ENCODE assay signal across 29 cellular contexts in the genomic region with DNA sequence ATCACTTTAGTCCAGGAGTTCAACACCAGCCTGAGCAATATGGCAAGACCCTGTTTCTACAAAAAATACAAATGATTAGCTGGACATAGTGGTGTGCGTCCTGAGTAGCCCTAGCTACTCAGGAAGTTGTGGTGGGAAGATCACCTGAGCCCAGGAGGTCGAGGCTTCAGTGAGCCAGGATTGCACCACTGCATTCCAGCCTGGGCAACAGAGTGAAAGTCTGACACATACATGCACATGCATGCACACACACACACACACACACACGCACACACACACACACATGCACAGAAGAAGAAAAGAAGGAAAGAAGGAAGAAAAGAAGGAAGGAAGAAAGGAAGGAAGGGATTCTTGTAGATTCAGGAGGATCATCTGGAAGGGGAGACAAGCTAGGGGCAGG.
DNase-seq lines count a peak whose midpoint lies in the region; ATAC-seq and TF ChIP-seq lines count a peak whose summit lies in the region.
"Had no signal": no experiment of that assay in that cellular context is flagged by ENCODE, and none has a peak within 500 bp of the region (broad histone marks: within the 10 kb centered on the region; RNA-seq: fewer than 3 reads in every experiment).

No MANE protein-coding gene starts in this region.

- H3K27me3 ChIP-seq in mammary epithelial cell (ENCODE audit: insufficient read depth, low read length) (no peaks in the 10 kb centered on the region), breast epithelium (no peaks in the 10 kb centered on the region), trophoblast cell (ENCODE audit: insufficient read depth, low read length) (no peaks in the 10 kb centered on the region), tibial nerve (no peaks in the 10 kb centered on the region)
- H3K27me3 ChIP-seq: BE2C, SJSA1 had no signal

- H3K79me2 ChIP-seq in mammary epithelial cell (ENCODE audit: insufficient read depth, low read length) (no peaks in the 10 kb centered on the region), trophoblast cell (ENCODE audit: control insufficient read depth, insufficient read depth, low read length, poor library complexity) (no peaks in the 10 kb centered on the region)

- H3K4ac ChIP-seq in trophoblast cell (ENCODE audit: low read depth, low read length), result no peak overlapping the region

- no peak overlapping the region for H3K4me2 ChIP-seq in mammary epithelial cell (ENCODE audit: insufficient read depth, low read depth, low read length)
- H3K4me2 ChIP-seq in trophoblast cell (ENCODE audit: low read length), result no peak overlapping the region
- H3K4me2 ChIP-seq: PC-9 had no signal

- 51% methylated on average over 3 of the region's 3 CpGs for WGBS in mammary epithelial cell (ENCODE audit: low coverage, missing lambda C conversion rate)
- WGBS in trophoblast cell (ENCODE audit: extremely low coverage, insufficient coverage, insufficient read length), result no CpG with 5 or more reads among the region's 3 CpGs
- WGBS in tibial nerve, 2 donors, result 71 to 89% methylated on average over 3 of the region's 3 CpGs

- H3K23ac ChIP-seq in trophoblast cell (ENCODE audit: low read length), result no peak overlapping the region

- no peaks in the 10 kb centered on the region for H4K20me1 ChIP-seq in mammary epithelial cell (ENCODE audit: insufficient read depth, low read length)

- no peak overlapping the region for H2BK5ac ChIP-seq in trophoblast cell (ENCODE audit: low read depth, low read length, poor library complexity)

- H3K36me3 ChIP-seq in mammary epithelial cell (ENCODE audit: insufficient read depth, low read length) (no peaks in the 10 kb centered on the region), breast epithelium (no peaks in the 10 kb centered on the region), trophoblast cell (ENCODE audit: control insufficient read depth in 1 of 2, insufficient read depth in 2 of 2, low read length in 2 of 2) (no peaks in the 10 kb centered on the region), tibial nerve (no peaks in the 10 kb centered on the region)
- H3K36me3 ChIP-seq: BE2C, HAP-1, SJSA1 had no signal

- peak overlapping the region; percentile 57 for H2BK12ac ChIP-seq in trophoblast cell (ENCODE audit: low read length)

- CTCF ChIA-PET in mammary epithelial cell (lab: Charles Lee; ENCODE audit: low non-redundant PET), result no interaction called here

- H3K4me3 ChIP-seq in mammary epithelial cell (replicated peaks in 1 of 3; ENCODE audit: insufficient read depth in 1 of 3, low read depth in 2 of 3, low read length in 3 of 3), result no peak overlapping the region
- H3K4me3 ChIP-seq in breast epithelium, result no peak overlapping the region
- H3K4me3 ChIP-seq in trophoblast cell (ENCODE audit: low read depth, low read length), result no peak overlapping the region
- no peak overlapping the region for H3K4me3 ChIP-seq in tibial nerve
- H3K4me3 ChIP-seq: HAP-1, PC-9, SJSA1 had no signal

- H3K27ac ChIP-seq in mammary epithelial cell (ENCODE audit: insufficient read depth, low read depth, low read length) (peak overlapping the region; percentile 2), breast epithelium (no peak overlapping the region), epithelial cell of prostate (peak overlapping the region; percentile 25), trophoblast cell (ENCODE audit: low read depth, low read length) (no peak overlapping the region), tibial nerve (no peak overlapping the region)
- H3K27ac ChIP-seq: PC-9, SJSA1 had no signal

- peak overlapping the region; percentile 76 for H2AK5ac ChIP-seq in trophoblast cell (ENCODE audit: low read length)

- dilution Hi-C loops in mammary epithelial cell (cut with HindIII; ENCODE audit: low sequenced_read_pairs), result no loop called here

- TF ChIP-seq CTCF in mammary epithelial cell (conservative IDR thresholded peaks at IDR 0.05 in 1 of 2, IDR thresholded peaks at IDR 0.05 in 1 of 2; ENCODE audit: extremely low read depth in 1 of 2, insufficient read depth in 1 of 2, low read depth in 1 of 2, low read length in 2 of 2), result no peak
- no peak for TF ChIP-seq CTCF in breast epithelium (IDR thresholded peaks at IDR 0.05)
- no peak for TF ChIP-seq CTCF in tibial nerve (IDR thresholded peaks at IDR 0.05)

- TF ChIP-seq EP300 in tibial nerve (IDR thresholded peaks at IDR 0.05), result no peak

- no peak overlapping the region for H4K12ac ChIP-seq in trophoblast cell (ENCODE audit: low read depth, low read length)

- no peak overlapping the region for H2BK120ac ChIP-seq in trophoblast cell (ENCODE audit: insufficient read depth, low read length, poor library complexity)

- H4K8ac ChIP-seq in trophoblast cell (ENCODE audit: low read depth, low read length), result no peak overlapping the region

- peak overlapping the region; percentile 9 for H3K18ac ChIP-seq in trophoblast cell (ENCODE audit: low read length)

- DNase-seq in mammary epithelial cell, result peak; percentile 44
- no peak for DNase-seq in breast epithelium (ENCODE audit: low spot score in 2 of 2)
- DNase-seq in epithelial cell of prostate (ENCODE audit: low read depth, low spot score), result no peak
- peak in 1 of 2 donors; percentile 37 for DNase-seq in trophoblast cell
- DNase-seq in tibial nerve (ENCODE audit: low spot score in 2 of 2), result no peak
- no peak for DNase-seq in HT-29 (ENCODE audit: low spot score)
- DNase-seq: 8988T; ACHN; BE2C; CD8-positive, alpha-beta memory T cell; DMS 273 treated with DMSO at 0.1 percent for 48 hours; DMS79; EL; GDM1; GOT3; Karpas-422; NCI-H1092; NCI-H1436; NCI-H187 treated with DMSO at 0.1 percent for 48 hours; NCI-H446; NCI-H524 treated with DMSO at 0.1 percent for 48 hours; NCI-H774; NK-92 treated with Interleukin-12 subunit alpha and Interleukin-12 subunit beta, amount 100 ng/mL, for 24 hours; PC-9; Right ventricle myocardium superior had no signal

- in situ Hi-C loops in mammary epithelial cell (cut with MboI; ENCODE audit: low sequenced_read_pairs in 2 of 2), result no loop called here

- H3K9me3 ChIP-seq in mammary epithelial cell (replicated peaks; ENCODE audit: insufficient read depth, low read length) (no peaks in the 10 kb centered on the region), breast epithelium (no peaks in the 10 kb centered on the region), trophoblast cell (ENCODE audit: insufficient read depth, low read depth, low read length) (no peaks in the 10 kb centered on the region), tibial nerve (no peaks in the 10 kb centered on the region)
- H3K9me3 ChIP-seq: BE2C, HAP-1, SJSA1 had no signal

- BruUV-seq in mammary epithelial cell (replicated peaks; lab: Mats Ljungman, UMichigan), result no TSS peak

- TF ChIP-seq POLR2A in breast epithelium (IDR thresholded peaks at IDR 0.05) (no peak), tibial nerve (IDR thresholded peaks at IDR 0.05) (no peak)

- H3K14ac ChIP-seq in trophoblast cell (ENCODE audit: low read length), result no peak overlapping the region

- no peak overlapping the region for H3K9ac ChIP-seq in mammary epithelial cell (ENCODE audit: insufficient read depth, low read length)
- no peak overlapping the region for H3K9ac ChIP-seq in trophoblast cell (ENCODE audit: low read length)

- intact Hi-C loops in mammary epithelial cell (cut with micrococcal nuclease), result no loop called here
- intact Hi-C loops in breast epithelium (cut with DNase I; ENCODE audit: low total_unique reads), result no loop called here

- H2AFZ ChIP-seq in mammary epithelial cell (ENCODE audit: low read depth, low read length) (no peak overlapping the region), trophoblast cell (ENCODE audit: insufficient read depth, low read length, poor library complexity) (no peak overlapping the region)
- H2AFZ ChIP-seq: PC-9 had no signal

- H3K79me1 ChIP-seq in trophoblast cell (ENCODE audit: low read length), result peaks cover 10% of the 10 kb centered on the region

- H3K4me1 ChIP-seq in mammary epithelial cell (ENCODE audit: insufficient read depth, low read length) (peaks cover 11% of the 10 kb centered on the region), breast epithelium (no peaks in the 10 kb centered on the region), trophoblast cell (ENCODE audit: control insufficient read depth in 1 of 2, insufficient read depth in 2 of 2, low read length in 2 of 2) (peaks cover 9 to 11% of the 10 kb centered on the region in 2 experiments), tibial nerve (no peaks in the 10 kb centered on the region)
- H3K4me1 ChIP-seq: BE2C, HAP-1, SJSA1 had no signal

- no peak for ATAC-seq in HG03342 (IDR thresholded peaks at IDR 0.05; ENCODE audit: unreplicated experiment)
- ATAC-seq: HepG2 had no signal

- H4K91ac ChIP-seq in trophoblast cell (ENCODE audit: low read depth, low read length), result peak overlapping the region; percentile 15

Comparison
In these comparisons a context has a peak if more than half of its experiments do, and no peak if none do; other contexts are left out.
1. H3K27ac ChIP-seq: peak in mammary epithelial cell (single experiment) and epithelial cell of prostate (single experiment); none in breast epithelium (0 of 2), trophoblast cell (single experiment) and tibial nerve (0 of 4).